Comparison of ENCODE assay signal across 14 cellular contexts in the genomic region with DNA sequence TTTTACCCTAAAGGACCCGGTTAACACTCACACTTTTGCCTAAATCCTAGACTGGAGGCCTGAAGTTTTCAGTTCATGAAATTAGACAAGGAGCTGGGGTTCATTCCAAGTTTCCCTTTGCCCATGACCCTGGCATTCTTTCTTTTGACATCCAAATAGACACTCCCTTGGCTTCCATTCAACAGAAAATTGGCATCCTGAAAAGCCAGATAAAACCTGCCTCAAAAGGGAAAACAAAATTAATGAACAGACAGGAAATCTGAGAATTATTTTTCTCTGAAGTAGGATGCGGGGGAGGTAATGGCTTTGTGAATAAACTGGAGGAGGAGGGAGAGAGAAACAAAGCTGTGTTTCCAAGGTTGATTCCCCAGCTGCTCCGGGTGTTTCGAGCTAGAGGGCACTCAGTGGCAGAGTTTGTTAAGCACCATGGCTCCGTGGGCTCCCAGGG. TPM values are rescaled to one million over a fixed set of nuclear protein-coding genes. Genes with fewer than 3 reads are reported as not detected.
A peak's percentile ranks its signal among the peaks of the same experiment; 100 is the strongest.
DNase-seq lines count a peak whose midpoint lies in the region; ATAC-seq, FAIRE-seq and TF ChIP-seq lines count a peak whose summit lies in the region.
"Had no signal": no experiment of that assay in that cellular context is flagged by ENCODE, and none has a peak within 500 bp of the region (broad histone marks: within the 10 kb centered on the region; RNA-seq: fewer than 3 reads in every experiment).

No MANE protein-coding gene starts in this region.

- dilution Hi-C loops in keratinocyte (cut with MboI; ENCODE audit: extremely low pct_ligation_motif_present, low sequenced_read_pairs) = no loop called here

- H3K27me3 ChIP-seq in RWPE2 (ENCODE audit: insufficient read depth, poor library complexity, severe bottlenecking) (no peaks in the 10 kb centered on the region), keratinocyte (ENCODE audit: control insufficient read depth, extremely low read depth, insufficient read depth, low read length) (no peaks in the 10 kb centered on the region)

- TF ChIP-seq CTCF in RWPE2 (IDR thresholded peaks at IDR 0.05; ENCODE audit: poor library complexity, severe bottlenecking) (no peak), keratinocyte (optimal IDR thresholded peaks at IDR 0.05 in 1 of 3, IDR thresholded peaks at IDR 0.05 in 1 of 3, conservative IDR thresholded peaks at IDR 0.05 in 1 of 3; ENCODE audit: extremely low read depth in 1 of 3, insufficient read depth in 2 of 3, low read length in 3 of 3) (peak in 1 of 3 experiments; percentile 14), type B pancreatic cell (conservative IDR thresholded peaks at IDR 0.05) (no peak)

- H3K4me1 ChIP-seq in RWPE2 (ENCODE audit: insufficient read depth, poor library complexity, severe bottlenecking) (peaks cover 18% of the 10 kb centered on the region), keratinocyte (ENCODE audit: control insufficient read depth, extremely low read depth, insufficient read depth, low read length) (peaks cover 15% of the 10 kb centered on the region)

- peaks cover 5% of the 10 kb centered on the region for H3K9me3 Mint-ChIP-seq in type B pancreatic cell
- peaks cover 20% of the 10 kb centered on the region for H3K9me3 Mint-ChIP-seq in activated T-cell treated with anti-CD3 and anti-CD28 coated beads, Interleukin-2, amount 50 U/mL, for 4 hours
- peaks cover 6% of the 10 kb centered on the region for H3K9me3 Mint-ChIP-seq in activated CD4-positive, alpha-beta T cell treated with anti-CD3 and anti-CD28 coated beads, Interleukin-2, amount 10 ng/mL, durations not matched to agents 7 days and 5 days

- no peaks in the 10 kb centered on the region for H4K20me1 ChIP-seq in keratinocyte (ENCODE audit: control insufficient read depth, extremely low read depth, insufficient read depth, low read length)

- peak overlapping the region; percentile 76 for H3K4me2 ChIP-seq in keratinocyte (ENCODE audit: control insufficient read depth, extremely low read depth, insufficient read depth, low read depth, low read length)

- DNase-seq in NCI-H1436 (lab: John Stamatoyannopoulos, UW) (peak; percentile 24), NCI-H1436 treated with DMSO at 0.1 percent for 48 hours (lab: John Stamatoyannopoulos, UW) (no peak), RWPE2 (ENCODE audit: low spot score) (no peak), keratinocyte (ENCODE audit: low read depth, low spot score) (no peak), type B pancreatic cell (ENCODE audit: extremely low spot score, unreplicated experiment) (no peak)
- no peak for DNase-seq in activated T-cell treated with anti-CD3 and anti-CD28 coated beads, Interleukin-2, amount 50 U/mL, for 4 hours
- DNase-seq in activated CD4-positive, alpha-beta T cell treated with anti-CD3 and anti-CD28 coated beads, Interleukin-2, amount 10 ng/mL, durations not matched to agents 7 days and 5 days = no peak
- DNase-seq: ACHN, erythroblast, left cardiac atrium, small intestine had no signal

- H3K36me3 ChIP-seq in RWPE2 (ENCODE audit: low read depth) = no peaks in the 10 kb centered on the region
- no peaks in the 10 kb centered on the region for H3K36me3 ChIP-seq in keratinocyte (ENCODE audit: control insufficient read depth in 2 of 2, extremely low read depth in 1 of 2, insufficient read depth in 2 of 2, low read length in 2 of 2)

- H3K4me3 ChIP-seq in RWPE2 (ENCODE audit: severe bottlenecking) = no peak overlapping the region
- H3K4me3 ChIP-seq in keratinocyte (ENCODE audit: control insufficient read depth in 2 of 3, extremely low read depth in 1 of 3, insufficient read depth in 2 of 3, low read depth in 1 of 3, low read length in 3 of 3) = peak overlapping the region in 2 of 3 experiments; percentile 3 to 19

- POLR2A ChIA-PET in activated CD4-positive, alpha-beta T cell treated with anti-CD3 and anti-CD28 coated beads, Interleukin-2, amount 10 ng/mL, durations not matched to agents 7 days and 5 days (lab: Charles Lee) = no interaction called here

- no peaks in the 10 kb centered on the region for H3K79me2 ChIP-seq in keratinocyte (ENCODE audit: control insufficient read depth, insufficient read depth, low read length)

- H3K36me3 Mint-ChIP-seq in type B pancreatic cell = no peaks in the 10 kb centered on the region
- no peaks in the 10 kb centered on the region for H3K36me3 Mint-ChIP-seq in activated T-cell treated with anti-CD3 and anti-CD28 coated beads, Interleukin-2, amount 50 U/mL, for 4 hours (ENCODE audit: insufficient read depth)
- H3K36me3 Mint-ChIP-seq in activated CD4-positive, alpha-beta T cell treated with anti-CD3 and anti-CD28 coated beads, Interleukin-2, amount 10 ng/mL, durations not matched to agents 7 days and 5 days (ENCODE audit: low read depth) = peaks cover 1% of the 10 kb centered on the region
- H3K36me3 Mint-ChIP-seq: activated naive CD4-positive, alpha-beta T cell treated with anti-CD3 and anti-CD28 coated beads, Interleukin-2, amount 50 U/mL, for 72 hours had no signal

- H3K9ac ChIP-seq in keratinocyte (ENCODE audit: control insufficient read depth, extremely low read depth, insufficient read depth, low read length) = no peak overlapping the region

- CTCF ChIA-PET in activated CD4-positive, alpha-beta T cell treated with anti-CD3 and anti-CD28 coated beads, Interleukin-2, amount 10 ng/mL, durations not matched to agents 7 days and 5 days (lab: Charles Lee) = interaction anchor here (0.8 to 0.9 kb wide), 2 partner anchors 15 to 20 kb away, joined by 3 read pairs; no protein-coding TSS in a partner anchor

- H3K27ac Mint-ChIP-seq in type B pancreatic cell = peak overlapping the region; percentile 13
- H3K27ac Mint-ChIP-seq in activated CD4-positive, alpha-beta T cell treated with anti-CD3 and anti-CD28 coated beads, Interleukin-2, amount 10 ng/mL, durations not matched to agents 7 days and 5 days = no peak overlapping the region

- H3K27me3 Mint-ChIP-seq in type B pancreatic cell = no peaks in the 10 kb centered on the region
- peaks cover 3% of the 10 kb centered on the region for H3K27me3 Mint-ChIP-seq in activated T-cell treated with anti-CD3 and anti-CD28 coated beads, Interleukin-2, amount 50 U/mL, for 4 hours (ENCODE audit: low read depth)
- H3K27me3 Mint-ChIP-seq in activated CD4-positive, alpha-beta T cell treated with anti-CD3 and anti-CD28 coated beads, Interleukin-2, amount 10 ng/mL, durations not matched to agents 7 days and 5 days = peaks cover 26% of the 10 kb centered on the region

- H3K9me3 ChIP-seq in RWPE2 (ENCODE audit: severe bottlenecking) (peaks cover 6% of the 10 kb centered on the region), keratinocyte (ENCODE audit: control insufficient read depth, low read depth, low read length) (no peaks in the 10 kb centered on the region)

- peak; percentile 72 for FAIRE-seq in keratinocyte (lab: Jason Lieb, UNC)
- FAIRE-seq: small intestine had no signal

- H3K4me1 Mint-ChIP-seq in type B pancreatic cell (ENCODE audit: unreplicated experiment) = peaks cover 13% of the 10 kb centered on the region
- no peaks in the 10 kb centered on the region for H3K4me1 Mint-ChIP-seq in activated T-cell treated with anti-CD3 and anti-CD28 coated beads, Interleukin-2, amount 50 U/mL, for 4 hours (ENCODE audit: low read depth)
- H3K4me1 Mint-ChIP-seq in activated CD4-positive, alpha-beta T cell treated with anti-CD3 and anti-CD28 coated beads, Interleukin-2, amount 10 ng/mL, durations not matched to agents 7 days and 5 days = no peaks in the 10 kb centered on the region

- peak; percentile 76 for ATAC-seq in RWPE2 (ENCODE audit: low read depth)
- no peak for ATAC-seq in HG02884 (IDR thresholded peaks at IDR 0.05; ENCODE audit: unreplicated experiment)
- no peak for ATAC-seq in activated T-cell treated with anti-CD3 and anti-CD28 coated beads, Interleukin-2, amount 50 U/mL, for 4 hours
- ATAC-seq: activated naive CD4-positive, alpha-beta T cell treated with anti-CD3 and anti-CD28 coated beads, Interleukin-2, amount 50 U/mL, for 72 hours had no signal

- no peak overlapping the region for H3K4me3 Mint-ChIP-seq in type B pancreatic cell
- no peak overlapping the region for H3K4me3 Mint-ChIP-seq in activated T-cell treated with anti-CD3 and anti-CD28 coated beads, Interleukin-2, amount 50 U/mL, for 4 hours
- H3K4me3 Mint-ChIP-seq in activated CD4-positive, alpha-beta T cell treated with anti-CD3 and anti-CD28 coated beads, Interleukin-2, amount 10 ng/mL, durations not matched to agents 7 days and 5 days = no peak overlapping the region

- H3K27ac ChIP-seq in RWPE2 (ENCODE audit: poor library complexity, severe bottlenecking) = peak overlapping the region; percentile 84
- H3K27ac ChIP-seq in keratinocyte (ENCODE audit: control insufficient read depth, insufficient read depth, low read length) = no peak overlapping the region

- peak overlapping the region; percentile 74 for H2AFZ ChIP-seq in keratinocyte (ENCODE audit: control insufficient read depth, low read length)

- no peaks in the 10 kb centered on the region for H3K9me1 ChIP-seq in keratinocyte (ENCODE audit: control insufficient read depth, extremely low read depth, insufficient read depth, low read length)

RNA-seq across cellular contexts. Expression of gene SPP2, which starts 41.0 kb away (rescaled TPM):
- polyA plus RNA-seq in keratinocyte = 0.13 to 0.14 TPM in 2 of 3 replicates, not detected in the other
- not detected for polyA plus RNA-seq in keratinocyte (2011; ENCODE audit: low read depth)
- polyA plus RNA-seq in keratinocyte (2011; cell fraction: cytosol; rRNA removed) = 0.09 TPM in 1 of 2 replicates, not detected in the other
- 0.20 TPM in 1 of 2 replicates, not detected in the other for polyA plus RNA-seq in keratinocyte (2011; cell fraction: nucleus; rRNA removed)
- polyA plus RNA-seq in keratinocyte (2012; ENCODE audit: low replicate concordance) = 0.17 TPM in 1 of 2 replicates, not detected in the other
- polyA minus RNA-seq in keratinocyte = not detected in 3 replicates
- polyA minus RNA-seq in keratinocyte (2011; cell fraction: cytosol; rRNA and poly(A)+ RNA removed) = not detected
- polyA minus RNA-seq in keratinocyte (2011; cell fraction: nucleus; rRNA and poly(A)+ RNA removed) = not detected in 2 replicates
- not detected in 2 replicates for total RNA-seq in type B pancreatic cell (ENCODE audit: low replicate concordance)
- total RNA-seq in activated T-cell treated with anti-CD3 and anti-CD28 coated beads, Interleukin-2, amount 50 U/mL, for 4 hours = not detected
- not detected for total RNA-seq in activated CD4-positive, alpha-beta T cell treated with anti-CD3 and anti-CD28 coated beads, Interleukin-2, amount 10 ng/mL, durations not matched to agents 7 days and 5 days
- total RNA-seq: activated naive CD4-positive, alpha-beta T cell treated with anti-CD3 and anti-CD28 coated beads, Interleukin-2, amount 50 U/mL, for 72 hours; left cardiac atrium; OCI-LY7 had no signal
- polyA plus RNA-seq: small intestine had no signal
